9 cellular contexts compared by ENCODE assay signal in the genomic region with DNA sequence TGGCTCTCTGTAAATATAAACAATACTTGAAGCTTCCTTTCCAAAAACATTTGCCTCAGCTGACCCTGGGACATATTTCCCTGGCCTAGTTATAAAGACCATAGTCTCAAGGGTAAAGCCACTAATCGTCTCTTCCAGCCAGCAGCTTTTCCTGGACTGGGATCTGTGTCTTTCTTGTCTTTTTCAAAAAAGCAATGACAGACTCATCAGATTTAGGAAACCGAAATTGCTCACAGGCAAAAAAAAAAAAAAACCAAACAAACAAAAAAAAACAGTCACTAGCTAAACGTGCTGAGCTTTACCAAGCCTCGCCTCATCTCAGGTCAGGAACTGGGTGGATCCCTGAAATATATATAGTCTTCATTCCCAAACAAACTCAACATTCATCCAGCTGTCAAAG. TPM values are rescaled to one million over a fixed set of nuclear protein-coding genes. Genes with fewer than 3 reads are reported as not detected.
DNase-seq lines count a peak whose midpoint lies in the region; ATAC-seq and TF ChIP-seq lines count a peak whose summit lies in the region.
"Had no signal": no experiment of that assay in that cellular context is flagged by ENCODE, and none has a peak within 500 bp of the region (broad histone marks: within the 10 kb centered on the region; RNA-seq: fewer than 3 reads in every experiment).

No MANE protein-coding gene starts in this region.

- DNase-seq in DMS53 (lab: John Stamatoyannopoulos, UW) (peak; percentile 38), DMS53 treated with DMSO at 0.1 percent for 48 hours (lab: John Stamatoyannopoulos, UW; ENCODE audit: unreplicated experiment) (no peak), adrenal gland (peak in 5 of 7 donors; percentile 37 to 72 (median 44)), right atrium auricular region (ENCODE audit: low spot score) (no peak), stomach (no peak), posterior vena cava (ENCODE audit: low spot score) (no peak), NCI-H2107 (lab: John Stamatoyannopoulos, UW) (no peak)

- ATAC-seq in HG03442 (IDR thresholded peaks at IDR 0.05; ENCODE audit: unreplicated experiment) = no peak

- H3K36me3 ChIP-seq in adrenal gland (replicated peaks in 1 of 2) (peaks cover 0 to 47% of the 10 kb centered on the region in 2 donors), right atrium auricular region (peaks cover 41% of the 10 kb centered on the region), stomach (peaks cover 25 to 62% (median 46%) of the 10 kb centered on the region in 4 donors)

- intact Hi-C loops in adrenal gland (cut with DNase I) (no loop called here), stomach (cut with DNase I; ENCODE audit: low total_unique reads) (no loop called here), posterior vena cava (cut with DNase I) (no loop called here)

- H3K27me3 ChIP-seq in adrenal gland (no peaks in the 10 kb centered on the region), right atrium auricular region (no peaks in the 10 kb centered on the region), stomach (no peaks in the 10 kb centered on the region)

- no peaks in the 10 kb centered on the region for H3K9me3 ChIP-seq in adrenal gland (replicated peaks in 1 of 3)
- H3K9me3 ChIP-seq in right atrium auricular region = no peaks in the 10 kb centered on the region
- H3K9me3 ChIP-seq in stomach = no peaks in the 10 kb centered on the region

- TF ChIP-seq CTCF in adrenal gland (IDR thresholded peaks at IDR 0.05) = peak in 2 of 6 experiments; percentile 2 to 3
- TF ChIP-seq CTCF in right atrium auricular region (IDR thresholded peaks at IDR 0.05) = no peak
- no peak for TF ChIP-seq CTCF in stomach (IDR thresholded peaks at IDR 0.05)

- TF ChIP-seq POLR2A in adrenal gland (IDR thresholded peaks at IDR 0.05) (no peak), stomach (IDR thresholded peaks at IDR 0.05) (no peak)

- H3K4me3 ChIP-seq in adrenal gland (no peak overlapping the region), right atrium auricular region (no peak overlapping the region), stomach (no peak overlapping the region)

- H3K4me1 ChIP-seq in adrenal gland (replicated peaks in 1 of 2) (peaks cover 29 to 40% of the 10 kb centered on the region in 2 donors), right atrium auricular region (peaks cover 0 to 26% of the 10 kb centered on the region in 2 donors), stomach (peaks cover 19 to 58% (median 49%) of the 10 kb centered on the region in 4 donors)

- peak overlapping the region; percentile 60 to 87 (median 67) for H3K27ac ChIP-seq in adrenal gland
- H3K27ac ChIP-seq in right atrium auricular region = peak overlapping the region; percentile 50 to 74
- H3K27ac ChIP-seq in stomach = peak overlapping the region; percentile 53 to 84 (median 76)
- H3K27ac ChIP-seq: 22Rv1 had no signal

- no peak for TF ChIP-seq EP300 in stomach (IDR thresholded peaks at IDR 0.05)

- 11 to 15% (median 13%) methylated on average over 4 of the region's 4 CpGs for WGBS in adrenal gland, 4 donors
- 20 to 40% (median 30%) methylated on average over 4 of the region's 4 CpGs for WGBS in stomach, 5 donors

RNA-seq across cellular contexts. Expression of a gene that starts 23.5 kb away (rescaled TPM):
- 10 to 100 TPM; 24.5 to 50.7 (median 36.2) TPM for total RNA-seq in adrenal gland
- polyA plus RNA-seq in adrenal gland = 10 to 100 TPM; 14.8 to 38.5 (median 18.8) TPM
- 10 to 100 TPM; 26.8 to 35.3 TPM for total RNA-seq in right atrium auricular region
- 10 to 100 TPM in 2 of 5 donors, 1 to 10 TPM in 2, under 1 TPM in 1; 0.45 to 27.0 (median 7.6) TPM for total RNA-seq in stomach
- 10 to 100 TPM; 18.9 to 41.1 (median 24.0) TPM for polyA plus RNA-seq in stomach
- 10 to 100 TPM; 18.2 to 18.6 TPM for total RNA-seq in posterior vena cava

RNA-seq across cellular contexts. Expression of a gene that starts 39.1 kb away (rescaled TPM):
- 10 to 100 TPM; 14.6 to 34.5 (median 20.1) TPM for total RNA-seq in adrenal gland
- 10 to 100 TPM; 10.4 to 19.2 (median 10.5) TPM for polyA plus RNA-seq in adrenal gland
- 10 to 100 TPM; 14.6 to 18.2 TPM for total RNA-seq in right atrium auricular region
- total RNA-seq in stomach = 10 to 100 TPM; 15.2 to 51.6 (median 23.2) TPM
- 10 to 100 TPM; 12.8 to 42.6 (median 24.7) TPM for polyA plus RNA-seq in stomach
- 10 to 100 TPM; 62.6 to 93.6 TPM for total RNA-seq in posterior vena cava

Comparison
In these comparisons a context has a peak if more than half of its experiments do, and no peak if none do; other contexts are left out.
1. DNase-seq: peak in DMS53 (single experiment) and adrenal gland (5 of 7); none in DMS53 treated with DMSO at 0.1 percent for 48 hours (single experiment), right atrium auricular region (single experiment), stomach (single experiment), posterior vena cava (single experiment) and NCI-H2107 (single experiment).
2. Peak in every context shown above with its lines, with median percentiles within 50 percentile points of each other: H3K27ac ChIP-seq.